Comparison of ENCODE assay signal across 38 cellular contexts in the genomic region with DNA sequence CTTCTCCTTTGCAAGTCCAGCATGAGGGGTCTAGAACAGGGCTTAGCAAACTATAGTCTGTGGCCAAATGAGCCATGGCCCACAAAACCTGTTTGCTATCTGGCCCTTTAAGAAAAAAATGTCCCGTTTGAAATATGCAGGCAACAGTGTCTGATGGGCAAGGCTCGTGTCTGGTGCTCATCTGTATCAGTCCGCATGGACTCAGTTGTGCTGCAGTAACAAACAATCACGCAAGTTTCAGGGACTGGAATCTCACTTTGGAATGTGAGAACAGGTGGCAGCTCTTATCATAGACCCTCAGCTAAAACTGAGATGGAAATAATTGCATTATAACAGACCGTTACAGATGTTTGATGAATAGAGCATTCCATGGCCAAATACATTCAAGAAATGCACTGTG. TPM values are rescaled to one million over a fixed set of nuclear protein-coding genes. Genes with fewer than 3 reads are reported as not detected.
"Had no signal": no experiment of that assay in that cellular context is flagged by ENCODE, and none has a peak within 500 bp of the region (broad histone marks: within the 10 kb centered on the region; RNA-seq: fewer than 3 reads in every experiment).

No MANE protein-coding gene starts in this region.

- H3K36me3 ChIP-seq: MG63 had no signal

- H3K9me3 ChIP-seq: MG63 had no signal

- DNase-seq: Karpas-422, Kasumi-1, MG63, MM.1S, MV-4-11, NCI-H1048, NCI-H1092, NCI-H1092 treated with DMSO at 0.1 percent for 48 hours, NCI-H1105, NCI-H1105 treated with DMSO at 0.1 percent for 48 hours, NCI-H1417, NCI-H1417 treated with DMSO at 0.1 percent for 48 hours, NCI-H1436, NCI-H1436 treated with DMSO at 0.1 percent for 48 hours, NCI-H146, NCI-H1694, NCI-H1694 treated with DMSO at 0.1 percent for 48 hours, NCI-H187, NCI-H187 treated with DMSO at 0.1 percent for 48 hours, NCI-H1930, NCI-H2029, NCI-H2029 treated with DMSO at 0.1 percent for 48 hours, NCI-H2081, NCI-H2081 treated with DMSO at 0.1 percent for 48 hours, NCI-H2107, NCI-H2171, NCI-H2171 treated with DMSO at 0.1 percent for 48 hours, NCI-H2227 treated with DMSO at 0.1 percent for 48 hours, NCI-H226, NCI-H345, NCI-H446, NCI-H446 treated with DMSO at 0.1 percent for 48 hours, NCI-H510A, NCI-H510A treated with DMSO at 0.1 percent for 48 hours had no signal

- H3K4me3 ChIP-seq: MG63 had no signal

RNA-seq across cellular contexts. Expression of a gene that starts 19.1 kb away (rescaled TPM):
- total RNA-seq: LHCN-M2, M059J, MCF 10A, NCI-H460 had no signal

RNA-seq across cellular contexts. Expression of a gene that starts 24.9 kb away (rescaled TPM):
- total RNA-seq: LHCN-M2, M059J, MCF 10A, NCI-H460 had no signal
